15 cellular contexts compared by ENCODE assay signal in the genomic region with DNA sequence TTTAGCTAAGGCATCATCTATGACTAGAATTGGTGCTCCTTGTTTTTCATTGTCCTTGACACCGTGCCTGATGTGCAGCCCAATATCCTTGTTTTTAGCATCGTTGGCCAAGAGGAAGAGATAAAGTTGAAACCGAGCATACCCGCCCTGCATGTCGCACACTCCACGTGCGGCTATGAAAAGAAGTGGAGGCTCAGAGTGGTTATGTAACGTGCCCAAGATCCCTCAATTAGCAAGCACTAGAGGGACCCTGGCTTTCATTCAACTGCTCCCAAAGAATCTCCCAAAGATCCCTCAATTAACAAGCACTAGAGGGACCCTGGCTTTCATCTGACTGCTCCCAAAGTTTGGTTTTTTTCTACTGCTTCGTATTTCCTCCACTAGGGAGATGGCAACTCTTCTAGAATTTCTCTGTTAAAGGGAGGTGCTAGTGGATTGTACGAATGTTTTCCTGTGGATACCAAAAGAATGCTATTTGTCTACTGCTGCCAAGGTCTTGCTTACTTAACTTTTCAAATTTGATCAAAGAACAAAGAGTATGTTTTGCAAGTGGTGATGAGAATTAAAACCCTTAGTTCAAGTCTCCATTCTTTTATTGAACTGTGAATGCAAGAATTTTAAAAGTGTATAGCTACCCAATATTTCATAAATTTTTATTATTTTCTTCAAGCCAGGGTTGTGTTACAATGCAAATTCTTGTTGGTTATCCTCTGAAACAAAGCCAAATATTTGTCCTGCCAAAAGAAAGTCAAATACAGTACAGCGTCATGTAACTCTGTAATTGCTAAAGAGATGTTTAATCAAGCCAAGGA.
DNase-seq lines count a peak whose midpoint lies in the region; ATAC-seq, FAIRE-seq and TF ChIP-seq lines count a peak whose summit lies in the region.
"Had no signal": no experiment of that assay in that cellular context is flagged by ENCODE, and none has a peak within 500 bp of the region (broad histone marks: within the 10 kb centered on the region; RNA-seq: fewer than 3 reads in every experiment).

No MANE protein-coding gene starts in this region.

- H3K4me3 Mint-ChIP-seq in activated naive CD4-positive, alpha-beta T cell treated with anti-CD3 and anti-CD28 coated beads, Interleukin-2, amount 10 ng/mL, durations not matched to agents 7 days and 5 days: no peak overlapping the region
- H3K4me3 Mint-ChIP-seq: CD4-positive, CD25-positive, alpha-beta regulatory T cell had no signal

- intact Hi-C loops in Right ventricle myocardium superior (cut with DNase I) (no loop called here), pancreas (cut with DNase I) (loop anchor here in 1 of 3 donors (10.0 kb wide), 1 partner anchor 93 kb away; the partner anchor contains the start of gene AOX1)

- H3K36me3 ChIP-seq in adipocyte (ENCODE audit: control insufficient read depth, insufficient read depth, low read length, severe bottlenecking) (peaks cover 21% of the 10 kb centered on the region), pancreas (no peaks in the 10 kb centered on the region)
- H3K36me3 ChIP-seq: SJSA1 had no signal

- 12 to 17% methylated on average over 11 of the region's 11 CpGs for WGBS in pancreas, 2 donors

- peak; percentile 79 for ATAC-seq in Right ventricle myocardium superior (ENCODE audit: poor library complexity)
- peak; percentile 77 to 84 (median 80) for ATAC-seq in pancreas
- ATAC-seq: HCT116 had no signal

- H3K9ac ChIP-seq in adipocyte (ENCODE audit: low read length): peak overlapping the region; percentile 65

- TF ChIP-seq CTCF in AG10803 (conservative IDR thresholded peaks at IDR 0.05; ENCODE audit: low read length): peak; percentile 43
- no peak for TF ChIP-seq CTCF in pancreas (IDR thresholded peaks at IDR 0.05)

- no peaks in the 10 kb centered on the region for H3K36me3 Mint-ChIP-seq in activated naive CD4-positive, alpha-beta T cell treated with anti-CD3 and anti-CD28 coated beads, Interleukin-2, amount 10 ng/mL, durations not matched to agents 7 days and 5 days
- H3K36me3 Mint-ChIP-seq: CD4-positive, CD25-positive, alpha-beta regulatory T cell had no signal

- FAIRE-seq in pancreas (lab: Jason Lieb, UNC): peak; percentile 37
- FAIRE-seq: colon had no signal

- peaks cover 22% of the 10 kb centered on the region for H3K27me3 Mint-ChIP-seq in activated naive CD4-positive, alpha-beta T cell treated with anti-CD3 and anti-CD28 coated beads, Interleukin-2, amount 10 ng/mL, durations not matched to agents 7 days and 5 days

- H3K27ac Mint-ChIP-seq in activated naive CD4-positive, alpha-beta T cell treated with anti-CD3 and anti-CD28 coated beads, Interleukin-2, amount 10 ng/mL, durations not matched to agents 7 days and 5 days: no peak overlapping the region

- DNase-seq in AG10803 (ENCODE audit: low read depth): peak; percentile 86
- peak; percentile 89 for DNase-seq in adipocyte (ENCODE audit: low read depth)
- peak; percentile 52 for DNase-seq in Right ventricle myocardium superior
- no peak for DNase-seq in pancreas
- no peak for DNase-seq in SW480 (ENCODE audit: low spot score)
- DNase-seq in activated naive CD4-positive, alpha-beta T cell treated with anti-CD3 and anti-CD28 coated beads, Interleukin-2, amount 10 ng/mL, durations not matched to agents 7 days and 5 days: no peak
- no peak for DNase-seq in A172 (ENCODE audit: low spot score)
- DNase-seq in SKM-1 treated with dmso at 0.1 percent for 144 hours (lab: John Stamatoyannopoulos, UW; ENCODE audit: unreplicated experiment): no peak
- DNase-seq: CD4-positive, CD25-positive, alpha-beta regulatory T cell; hippocampal formation; NCI-H510A treated with DMSO at 0.1 percent for 48 hours; stimulated activated naive CD4-positive, alpha-beta T cell treated with Interleukin-2 at 50 U/mL for 16 hours had no signal

- H3K9me3 Mint-ChIP-seq in activated naive CD4-positive, alpha-beta T cell treated with anti-CD3 and anti-CD28 coated beads, Interleukin-2, amount 10 ng/mL, durations not matched to agents 7 days and 5 days: no peaks in the 10 kb centered on the region

- H3K4me3 ChIP-seq in AG10803 (ENCODE audit: low read length) (no peak overlapping the region), adipocyte (ENCODE audit: low read length) (peak overlapping the region; percentile 45), pancreas (no peak overlapping the region)
- H3K4me3 ChIP-seq: SJSA1 had no signal

- H3K27me3 ChIP-seq in adipocyte (replicated peaks; ENCODE audit: control insufficient read depth, insufficient read depth, low read length) (no peaks in the 10 kb centered on the region), pancreas (no peaks in the 10 kb centered on the region)

- CTCF ChIA-PET in activated naive CD4-positive, alpha-beta T cell treated with anti-CD3 and anti-CD28 coated beads, Interleukin-2, amount 10 ng/mL, durations not matched to agents 7 days and 5 days (lab: Charles Lee): no interaction called here

- peaks cover 9% of the 10 kb centered on the region for H3K4me1 Mint-ChIP-seq in activated naive CD4-positive, alpha-beta T cell treated with anti-CD3 and anti-CD28 coated beads, Interleukin-2, amount 10 ng/mL, durations not matched to agents 7 days and 5 days

- H3K9me3 ChIP-seq in adipocyte (ENCODE audit: control insufficient read depth, low read length) (no peaks in the 10 kb centered on the region), pancreas (no peaks in the 10 kb centered on the region)
- H3K9me3 ChIP-seq: SJSA1 had no signal

- H3K4me1 ChIP-seq in adipocyte (ENCODE audit: control insufficient read depth, insufficient read depth, low read length) (peaks cover 70% of the 10 kb centered on the region), pancreas (peaks cover 17 to 29% (median 25%) of the 10 kb centered on the region in 3 donors)
- H3K4me1 ChIP-seq: SJSA1 had no signal

- peak overlapping the region; percentile 9 to 70 (median 34) for H3K27ac ChIP-seq in pancreas
- H3K27ac ChIP-seq: SJSA1 had no signal

Comparison
In these comparisons a context has a peak if more than half of its experiments do, and no peak if none do; other contexts are left out.
1. DNase-seq: peak in AG10803 (single experiment), adipocyte (single experiment) and Right ventricle myocardium superior (single experiment); none in pancreas (0 of 6), SW480 (single experiment), activated naive CD4-positive, alpha-beta T cell treated with anti-CD3 and anti-CD28 coated beads, Interleukin-2, amount 10 ng/mL, durations not matched to agents 7 days and 5 days (single experiment), A172 (single experiment) and SKM-1 treated with dmso at 0.1 percent for 144 hours (single experiment).